Comparison of ENCODE assay signal across 9 cellular contexts in genomic region chr10:5293691-5294550, GRCh38.
DNase-seq lines count a peak whose midpoint lies in the region; ATAC-seq, FAIRE-seq and TF ChIP-seq lines count a peak whose summit lies in the region.
"Had no signal": no experiment of that assay in that cellular context is flagged by ENCODE, and none has a peak within 500 bp of the region (broad histone marks: within the 10 kb centered on the region; RNA-seq: fewer than 3 reads in every experiment).

No MANE protein-coding gene starts in this region.

- POLR2A ChIA-PET in Panc1 (lab: Charles Lee) = no interaction called here

- peaks cover 77% of the 10 kb centered on the region for H3K4me1 Mint-ChIP-seq in CD14-positive monocyte
- peaks cover 69% of the 10 kb centered on the region for H3K4me1 Mint-ChIP-seq in activated T-helper 2 cell treated with anti-CD3 and anti-CD28 coated beads, Interferon-gamma antibody, Interleukin-2, Interleukin-4, amounts not matched to agents 10 μg/mL and 5 μg/mL and 100 μg/mL, durations not matched to agents 14 hours and 24 hours and 36 hours (ENCODE audit: low read depth)

- no peaks in the 10 kb centered on the region for H3K36me3 ChIP-seq in Panc1 (ENCODE audit: control insufficient read depth, insufficient read depth, low read length)
- H3K36me3 ChIP-seq in heart right ventricle = no peaks in the 10 kb centered on the region

- no peaks in the 10 kb centered on the region for H3K4me1 ChIP-seq in Panc1 (ENCODE audit: control insufficient read depth, insufficient read depth, low read length)
- H3K4me1 ChIP-seq in heart right ventricle = peaks cover 3 to 67% (median 32%) of the 10 kb centered on the region in 9 donors
- H3K4me1 ChIP-seq: parathyroid adenoma had no signal

- H3K9me3 Mint-ChIP-seq in CD14-positive monocyte = peaks cover 0 to 2% (median 0%) of the 10 kb centered on the region in 7 donors
- H3K9me3 Mint-ChIP-seq in activated T-helper 2 cell treated with anti-CD3 and anti-CD28 coated beads, Interferon-gamma antibody, Interleukin-2, Interleukin-4, amounts not matched to agents 10 μg/mL and 5 μg/mL and 100 μg/mL, durations not matched to agents 14 hours and 24 hours and 36 hours = peaks cover 4% of the 10 kb centered on the region

- H3K27me3 ChIP-seq in Panc1 (ENCODE audit: control insufficient read depth, insufficient read depth, low read length) = no peaks in the 10 kb centered on the region
- H3K27me3 ChIP-seq in heart right ventricle = no peaks in the 10 kb centered on the region

- H3K27ac Mint-ChIP-seq in CD14-positive monocyte = peak overlapping the region; percentile 81 to 100 (median 99)
- H3K27ac Mint-ChIP-seq in activated T-helper 2 cell treated with anti-CD3 and anti-CD28 coated beads, Interferon-gamma antibody, Interleukin-2, Interleukin-4, amounts not matched to agents 10 μg/mL and 5 μg/mL and 100 μg/mL, durations not matched to agents 14 hours and 24 hours and 36 hours = peak overlapping the region; percentile 92

- in situ Hi-C loops in Panc1 (cut with HindIII; ENCODE audit: low pct_unique_long_range_greater_than_20kb, low sequenced_read_pairs) = no loop called here

- no peak for FAIRE-seq in H54 (lab: Jason Lieb, UNC)

- peak; percentile 82 for TF ChIP-seq CTCF in CD14-positive monocyte (IDR thresholded peaks at IDR 0.05)
- TF ChIP-seq CTCF in Panc1 (IDR thresholded peaks at IDR 0.05) = peak; percentile 54
- peak in 7 of 9 donors; percentile 27 to 60 (median 39) for TF ChIP-seq CTCF in heart right ventricle (IDR thresholded peaks at IDR 0.05)

- H3K4me3 ChIP-seq in Panc1 (ENCODE audit: low read depth in 2 of 2, low read length in 2 of 2) = no peak overlapping the region
- no peak overlapping the region for H3K4me3 ChIP-seq in heart right ventricle

- TF ChIP-seq POLR2A in H54 (IDR thresholded peaks at IDR 0.05; ENCODE audit: low read depth, low read length) = no peak

- WGBS in heart right ventricle, 2 donors = 52% methylated on average over 15 of the region's 15 CpGs

- CTCF ChIA-PET in Panc1 (lab: Charles Lee) = no interaction called here

- H3K9me3 ChIP-seq in Panc1 (ENCODE audit: control insufficient read depth, insufficient read depth, low read depth, low read length) (no peaks in the 10 kb centered on the region), heart right ventricle (peaks cover 0 to 5% (median 0%) of the 10 kb centered on the region in 11 donors)

- H3K4me3 Mint-ChIP-seq in CD14-positive monocyte = peak overlapping the region; percentile 46 to 52
- peak overlapping the region; percentile 89 for H3K4me3 Mint-ChIP-seq in activated T-helper 2 cell treated with anti-CD3 and anti-CD28 coated beads, Interferon-gamma antibody, Interleukin-2, Interleukin-4, amounts not matched to agents 10 μg/mL and 5 μg/mL and 100 μg/mL, durations not matched to agents 14 hours and 24 hours and 36 hours (ENCODE audit: low read depth)

- ATAC-seq in Panc1 (no peak), heart right ventricle (peak in 3 of 8 donors; percentile 14 to 45 (median 18))

- intact Hi-C loops in CD14-positive monocyte (cut with micrococcal nuclease) (loop anchor here in 1 of 2 donors (5.0 to 10.0 kb wide), 2 partner anchors 59 to 472 kb away; no protein-coding TSS in a partner anchor), Panc1 (cut with micrococcal nuclease; ENCODE audit: unreplicated experiment) (no loop called here), heart right ventricle (cut with DNase I) (loop anchor here in 3 of 10 donors (10.0 kb wide), 3 partner anchors 91 to 469 kb away; partner anchors contain the start of genes AKR1E2 (in 1 of the 3) and TUBAL3 (in 1 of the 3))
- intact Hi-C loops in activated T-helper 2 cell treated with anti-CD3 and anti-CD28 coated beads, Interferon-gamma antibody, Interleukin-2, Interleukin-4, amounts not matched to agents 10 μg/mL and 5 μg/mL and 100 μg/mL, durations not matched to agents 14 hours and 24 hours and 36 hours (cut with micrococcal nuclease) = loop anchor here (2.0 to 10.0 kb wide), 5 partner anchors 91 to 981 kb away; no protein-coding TSS in a partner anchor

- H3K36me3 Mint-ChIP-seq in CD14-positive monocyte = peaks cover 2 to 3% of the 10 kb centered on the region in 2 donors
- H3K36me3 Mint-ChIP-seq in activated T-helper 2 cell treated with anti-CD3 and anti-CD28 coated beads, Interferon-gamma antibody, Interleukin-2, Interleukin-4, amounts not matched to agents 10 μg/mL and 5 μg/mL and 100 μg/mL, durations not matched to agents 14 hours and 24 hours and 36 hours (ENCODE audit: low read depth) = peaks cover 38% of the 10 kb centered on the region

- H3K27ac ChIP-seq in Panc1 (ENCODE audit: low read length) (no peak overlapping the region), heart right ventricle (peak overlapping the region in 7 of 10 donors; percentile 12 to 82 (median 59))
- H3K27ac ChIP-seq: parathyroid adenoma had no signal

- peaks cover 0 to 4% (median 0%) of the 10 kb centered on the region in 3 donors for H3K27me3 Mint-ChIP-seq in CD14-positive monocyte (ENCODE audit: low read depth in 3 of 3)
- no peaks in the 10 kb centered on the region for H3K27me3 Mint-ChIP-seq in activated T-helper 2 cell treated with anti-CD3 and anti-CD28 coated beads, Interferon-gamma antibody, Interleukin-2, Interleukin-4, amounts not matched to agents 10 μg/mL and 5 μg/mL and 100 μg/mL, durations not matched to agents 14 hours and 24 hours and 36 hours (ENCODE audit: low read depth)

- no TSS peak for BruUV-seq in Panc1 (replicated peaks; lab: Mats Ljungman, UMichigan)

- peak; percentile 75 for DNase-seq in CD14-positive monocyte (ENCODE audit: low spot score)
- peak; percentile 42 for DNase-seq in H54 (ENCODE audit: insufficient read length, low spot score)
- DNase-seq in Panc1 (ENCODE audit: low read depth, low spot score) = no peak
- DNase-seq in activated T-helper 2 cell treated with anti-CD3 and anti-CD28 coated beads, Interferon-gamma antibody, Interleukin-2, Interleukin-4, amounts not matched to agents 10 μg/mL and 5 μg/mL and 100 μg/mL, durations not matched to agents 14 hours and 24 hours and 36 hours (ENCODE audit: low spot score) = peak; percentile 66
- DNase-seq in heart right ventricle = peak; percentile 21 to 69
- peak; percentile 33 to 79 (median 76) for DNase-seq in stimulated activated CD4-positive, alpha-beta T cell treated with anti-CD3 and anti-CD28 coated beads, Interleukin-12 subunit alpha, Interleukin-12 subunit beta, amount 100 ng/mL, for 48 hours (ENCODE audit: low read depth in 2 of 3, low spot score in 1 of 3)
- DNase-seq in inferior parietal cortex (ENCODE audit: extremely low spot score) = no peak
- DNase-seq in Ammon's horn (ENCODE audit: low spot score) = no peak

Comparison
In these comparisons a context has a peak if more than half of its experiments do, and no peak if none do; other contexts are left out.
1. DNase-seq: peak in CD14-positive monocyte (single experiment), H54 (single experiment), activated T-helper 2 cell treated with anti-CD3 and anti-CD28 coated beads, Interferon-gamma antibody, Interleukin-2, Interleukin-4, amounts not matched to agents 10 μg/mL and 5 μg/mL and 100 μg/mL, durations not matched to agents 14 hours and 24 hours and 36 hours (single experiment), heart right ventricle (2 of 2) and stimulated activated CD4-positive, alpha-beta T cell treated with anti-CD3 and anti-CD28 coated beads, Interleukin-12 subunit alpha, Interleukin-12 subunit beta, amount 100 ng/mL, for 48 hours (3 of 3); none in Panc1 (single experiment), inferior parietal cortex (single experiment) and Ammon's horn (single experiment).
2. Peak in every context shown above with its lines, with median percentiles within 50 percentile points of each other: CTCF ChIP-seq.